8 cellular contexts compared by ENCODE assay signal in genomic region chr14:31926652-31927347, GRCh38.
DNase-seq lines count a peak whose midpoint lies in the region; ATAC-seq and TF ChIP-seq lines count a peak whose summit lies in the region.

No MANE protein-coding gene starts in this region.

- H3K27ac ChIP-seq in VCaP (peak overlapping the region; percentile 45), temporal lobe (ENCODE audit: low read depth, low read length) (peak overlapping the region; percentile 62)

- H3K4me3 ChIP-seq in fibroblast of pulmonary artery (replicated peaks; ENCODE audit: low read depth, low read length): no peak overlapping the region

- no peak for ATAC-seq in GM18505 (IDR thresholded peaks at IDR 0.05; ENCODE audit: unreplicated experiment)

- H3K27ac Mint-ChIP-seq in mesothelial cell of epicardium: peak overlapping the region; percentile 88

- peak; percentile 59 for DNase-seq in fibroblast of pulmonary artery (ENCODE audit: low read depth)
- DNase-seq in mesothelial cell of epicardium (ENCODE audit: low spot score in 2 of 2, unreplicated experiment in 2 of 2): no peak
- DNase-seq in HuH-7 (ENCODE audit: low spot score): no peak
- DNase-seq in iPS-NIHi11 (ENCODE audit: low spot score): no peak
- no peak for DNase-seq in NCI-H2107 treated with DMSO at 0.1 percent for 48 hours (lab: John Stamatoyannopoulos, UW; ENCODE audit: unreplicated experiment)

- peaks cover 17% of the 10 kb centered on the region for H3K4me1 Mint-ChIP-seq in mesothelial cell of epicardium

- no peak for TF ChIP-seq POLR2A in GM18505 (IDR thresholded peaks at IDR 0.05; ENCODE audit: borderline replicate concordance, extremely low read depth, insufficient read depth, insufficient read length)

- TF ChIP-seq CTCF in VCaP (conservative IDR thresholded peaks at IDR 0.05): no peak
- no peak for TF ChIP-seq CTCF in fibroblast of pulmonary artery (IDR thresholded peaks at IDR 0.05; ENCODE audit: low read length, missing control alignments)
- TF ChIP-seq CTCF in mesothelial cell of epicardium (IDR thresholded peaks at IDR 0.05; ENCODE audit: unreplicated experiment): no peak

- H3K4me3 Mint-ChIP-seq in mesothelial cell of epicardium: no peak overlapping the region

- H3K9me3 Mint-ChIP-seq in mesothelial cell of epicardium: peaks cover 4% of the 10 kb centered on the region

- no peaks in the 10 kb centered on the region for H3K36me3 Mint-ChIP-seq in mesothelial cell of epicardium

- no peaks in the 10 kb centered on the region for H3K27me3 Mint-ChIP-seq in mesothelial cell of epicardium (ENCODE audit: low read depth)
